ENCODE assay signal across 9 cellular contexts in genomic region chr13:30743319-30744055, GRCh38. TPM values are rescaled to one million over a fixed set of nuclear protein-coding genes. Genes with fewer than 3 reads are reported as not detected.
A peak's percentile ranks its signal among the peaks of the same experiment; 100 is the strongest.
DNase-seq lines count a peak whose midpoint lies in the region; ATAC-seq, FAIRE-seq and TF ChIP-seq lines count a peak whose summit lies in the region.
"Had no signal": no experiment of that assay in that cellular context is flagged by ENCODE, and none has a peak within 500 bp of the region (broad histone marks: within the 10 kb centered on the region; RNA-seq: fewer than 3 reads in every experiment).

No MANE protein-coding gene starts in this region.

- ATAC-seq in DND-41 (ENCODE audit: insufficient read depth, low read depth), result no peak
- peak in 3 of 4 donors; percentile 22 to 38 (median 34) for ATAC-seq in pancreas
- ATAC-seq in HG02623 (IDR thresholded peaks at IDR 0.05; ENCODE audit: unreplicated experiment), result no peak
- ATAC-seq in GM21723 (IDR thresholded peaks at IDR 0.05; ENCODE audit: unreplicated experiment), result no peak

- H3K4me3 ChIP-seq in DND-41 (ENCODE audit: low read depth in 1 of 2, low read length in 2 of 2) (no peak overlapping the region), OCI-LY1 (ENCODE audit: low read depth, low read length, poor library complexity, severe bottlenecking) (no peak overlapping the region), pancreas (no peak overlapping the region), endodermal cell (ENCODE audit: low read length) (no peak overlapping the region)
- H3K4me3 ChIP-seq: K562 had no signal

- no peaks in the 10 kb centered on the region for H3K27me3 ChIP-seq in DND-41 (ENCODE audit: insufficient read depth, low read length, poor library complexity)
- H3K27me3 ChIP-seq in OCI-LY1 (ENCODE audit: insufficient read depth, low read length), result no peaks in the 10 kb centered on the region
- H3K27me3 ChIP-seq in pancreas, result no peaks in the 10 kb centered on the region
- H3K27me3 ChIP-seq in endodermal cell (ENCODE audit: control insufficient read depth, insufficient read depth, low read length, poor library complexity, severe bottlenecking), result no peaks in the 10 kb centered on the region

- H3K27me3 Mint-ChIP-seq in endodermal cell (ENCODE audit: insufficient read depth), result no peaks in the 10 kb centered on the region

- H3K36me3 ChIP-seq in DND-41 (ENCODE audit: insufficient read depth, low read length) (no peaks in the 10 kb centered on the region; the same call in 1 of the 2 replicates), OCI-LY1 (ENCODE audit: insufficient read depth, low read length) (peaks cover 41% of the 10 kb centered on the region), pancreas (no peaks in the 10 kb centered on the region), endodermal cell (ENCODE audit: control insufficient read depth, insufficient read depth, low read length) (no peaks in the 10 kb centered on the region)

- no peak for TF ChIP-seq CTCF in DND-41 (IDR thresholded peaks at IDR 0.05; ENCODE audit: borderline replicate concordance, extremely low read depth, low read length, poor library complexity, severe bottlenecking)
- TF ChIP-seq CTCF in OCI-LY1 (IDR thresholded peaks at IDR 0.05; ENCODE audit: low read length), result no peak
- no peak for TF ChIP-seq CTCF in pancreas (IDR thresholded peaks at IDR 0.05)
- TF ChIP-seq CTCF in endodermal cell (conservative IDR thresholded peaks at IDR 0.05), result no peak

- H3K4me1 ChIP-seq in DND-41 (ENCODE audit: insufficient read depth, low read length), result peaks cover 30% of the 10 kb centered on the region
- H3K4me1 ChIP-seq in OCI-LY1 (ENCODE audit: insufficient read depth, low read length, severe bottlenecking), result peaks cover 45% of the 10 kb centered on the region
- peaks cover 0 to 14% (median 0%) of the 10 kb centered on the region in 3 donors for H3K4me1 ChIP-seq in pancreas
- H3K4me1 ChIP-seq in endodermal cell (ENCODE audit: control insufficient read depth, insufficient read depth, low read length), result peaks cover 5% of the 10 kb centered on the region

- H3K9me2 ChIP-seq in OCI-LY1 (ENCODE audit: low read depth, low read length), result no peaks in the 10 kb centered on the region

- H3K27ac Mint-ChIP-seq in endodermal cell, result no peak overlapping the region

- H2AFZ ChIP-seq in DND-41 (ENCODE audit: low read depth, low read length) (no peak overlapping the region), OCI-LY1 (ENCODE audit: low read length) (no peak overlapping the region)

- no peak for DNase-seq in DND-41
- DNase-seq in epithelial cell of prostate (ENCODE audit: low read depth, low spot score), result peak; percentile 83
- no peak for DNase-seq in pancreas
- no peak for DNase-seq in endodermal cell
- no peak for DNase-seq in occipital lobe (lab: John Stamatoyannopoulos, UW)

- 74 to 87% methylated on average over 4 of the region's 4 CpGs for WGBS in pancreas, 2 donors
- WGBS in endodermal cell (ENCODE audit: insufficient coverage in 1 of 2, insufficient read length in 1 of 2), 2 experiments, result 87 to 88% methylated on average over 4 of the region's 4 CpGs

- H3K9ac ChIP-seq in DND-41 (ENCODE audit: low read depth, low read length) (no peak overlapping the region), OCI-LY1 (ENCODE audit: low read length) (no peak overlapping the region), endodermal cell (ENCODE audit: extremely low read depth, low read length, poor library complexity, severe bottlenecking) (no peak overlapping the region)

- no peaks in the 10 kb centered on the region for H4K20me1 ChIP-seq in DND-41 (ENCODE audit: insufficient read depth, low read length)
- H4K20me1 ChIP-seq in OCI-LY1 (ENCODE audit: insufficient read depth, low read length), result no peaks in the 10 kb centered on the region

- intact Hi-C loops in pancreas (cut with DNase I), result no loop called here

- no peaks in the 10 kb centered on the region for H3F3A ChIP-seq in OCI-LY1 (ENCODE audit: insufficient read depth, low read length)

- H3K4me2 ChIP-seq in DND-41 (ENCODE audit: insufficient read depth, low read length), result no peak overlapping the region
- H3K4me2 ChIP-seq in OCI-LY1 (ENCODE audit: low read length), result peak overlapping the region; percentile 27; the same call in 1 of the 2 replicates

- no peaks in the 10 kb centered on the region for H3K36me3 Mint-ChIP-seq in endodermal cell (ENCODE audit: low read depth)

- no peak for FAIRE-seq in pancreas (lab: Jason Lieb, UNC)
- FAIRE-seq: K562 had no signal

- H3K9me3 ChIP-seq in DND-41 (ENCODE audit: insufficient read depth, low read length, severe bottlenecking) (no peaks in the 10 kb centered on the region), OCI-LY1 (ENCODE audit: low read length) (no peaks in the 10 kb centered on the region), pancreas (no peaks in the 10 kb centered on the region), endodermal cell (ENCODE audit: control insufficient read depth, low read length) (no peaks in the 10 kb centered on the region)

- H3K27ac ChIP-seq in DND-41 (ENCODE audit: low read length), result peak overlapping the region; percentile 56
- peak overlapping the region; percentile 57 for H3K27ac ChIP-seq in OCI-LY1 (ENCODE audit: low read depth, low read length, poor library complexity, severe bottlenecking)
- H3K27ac ChIP-seq in epithelial cell of prostate, result peak overlapping the region; percentile 67
- no peak overlapping the region for H3K27ac ChIP-seq in pancreas
- H3K27ac ChIP-seq in endodermal cell (ENCODE audit: low read depth, low read length), result no peak overlapping the region

- no peaks in the 10 kb centered on the region for H3K79me2 ChIP-seq in DND-41 (ENCODE audit: insufficient read depth, low read length)
- no peaks in the 10 kb centered on the region for H3K79me2 ChIP-seq in OCI-LY1 (ENCODE audit: insufficient read depth, low read length)

- H3K4me3 Mint-ChIP-seq in endodermal cell, result no peak overlapping the region

- no peaks in the 10 kb centered on the region for H3K9me3 Mint-ChIP-seq in endodermal cell

- peaks cover 29% of the 10 kb centered on the region for H3K4me1 Mint-ChIP-seq in endodermal cell

RNA-seq across cellular contexts. Expression of gene ALOX5AP, which starts 8.1 kb away (rescaled TPM):
- total RNA-seq in pancreas (10 to 100 TPM in 2 of 6 donors, 1 to 10 TPM in 4; 1.3 to 33.2 (median 6.0) TPM), endodermal cell (not detected), occipital lobe (2.5 TPM)
- polyA plus RNA-seq in pancreas, result 1 to 10 TPM; 1.4 to 3.6 TPM
- 0.36 TPM for polyA plus RNA-seq in endodermal cell (2013, experiment 1 of 2)
- 0.41 TPM for polyA plus RNA-seq in endodermal cell (2013, experiment 2 of 2)
- polyA plus RNA-seq: K562 had no signal

Comparison
In these comparisons a context has a peak if more than half of its experiments do, and no peak if none do; other contexts are left out.
1. ATAC-seq: peak in pancreas (3 of 4); none in DND-41 (single experiment), HG02623 (single experiment) and GM21723 (single experiment).
2. H3K27ac ChIP-seq: peak in DND-41 (single experiment), OCI-LY1 (single experiment) and epithelial cell of prostate (single experiment); none in pancreas (0 of 4) and endodermal cell (single experiment).